Comparison of ENCODE assay signal across 1 cellular context in the genomic region with DNA sequence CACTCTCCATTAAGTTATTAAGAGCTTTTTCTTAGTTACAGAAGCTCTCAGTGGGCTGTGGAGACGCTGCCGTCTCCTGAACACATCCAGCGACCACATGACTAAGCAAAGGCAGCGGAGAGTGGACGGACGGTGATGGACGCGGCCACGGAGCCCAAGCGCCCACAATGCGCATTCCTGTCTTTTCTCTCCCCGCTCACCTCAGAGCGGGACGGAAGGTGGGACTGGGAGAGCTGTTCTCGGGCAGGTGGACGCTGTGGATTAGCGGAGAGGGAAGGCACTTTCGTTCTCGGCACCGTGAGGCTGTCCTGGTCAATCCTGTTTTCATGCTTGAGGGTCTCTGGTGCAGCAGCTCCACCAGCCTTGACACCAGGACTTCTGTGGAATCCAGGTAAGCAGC.
TF ChIP-seq lines count a peak whose summit lies in the region.

No MANE protein-coding gene starts in this region.

TF ChIP-seq in GM23338, 12 proteins besides CTCF, POLR2A, EP300 and RAD21 (continued from another document):
- TF ChIP-seq, protein P1, sequence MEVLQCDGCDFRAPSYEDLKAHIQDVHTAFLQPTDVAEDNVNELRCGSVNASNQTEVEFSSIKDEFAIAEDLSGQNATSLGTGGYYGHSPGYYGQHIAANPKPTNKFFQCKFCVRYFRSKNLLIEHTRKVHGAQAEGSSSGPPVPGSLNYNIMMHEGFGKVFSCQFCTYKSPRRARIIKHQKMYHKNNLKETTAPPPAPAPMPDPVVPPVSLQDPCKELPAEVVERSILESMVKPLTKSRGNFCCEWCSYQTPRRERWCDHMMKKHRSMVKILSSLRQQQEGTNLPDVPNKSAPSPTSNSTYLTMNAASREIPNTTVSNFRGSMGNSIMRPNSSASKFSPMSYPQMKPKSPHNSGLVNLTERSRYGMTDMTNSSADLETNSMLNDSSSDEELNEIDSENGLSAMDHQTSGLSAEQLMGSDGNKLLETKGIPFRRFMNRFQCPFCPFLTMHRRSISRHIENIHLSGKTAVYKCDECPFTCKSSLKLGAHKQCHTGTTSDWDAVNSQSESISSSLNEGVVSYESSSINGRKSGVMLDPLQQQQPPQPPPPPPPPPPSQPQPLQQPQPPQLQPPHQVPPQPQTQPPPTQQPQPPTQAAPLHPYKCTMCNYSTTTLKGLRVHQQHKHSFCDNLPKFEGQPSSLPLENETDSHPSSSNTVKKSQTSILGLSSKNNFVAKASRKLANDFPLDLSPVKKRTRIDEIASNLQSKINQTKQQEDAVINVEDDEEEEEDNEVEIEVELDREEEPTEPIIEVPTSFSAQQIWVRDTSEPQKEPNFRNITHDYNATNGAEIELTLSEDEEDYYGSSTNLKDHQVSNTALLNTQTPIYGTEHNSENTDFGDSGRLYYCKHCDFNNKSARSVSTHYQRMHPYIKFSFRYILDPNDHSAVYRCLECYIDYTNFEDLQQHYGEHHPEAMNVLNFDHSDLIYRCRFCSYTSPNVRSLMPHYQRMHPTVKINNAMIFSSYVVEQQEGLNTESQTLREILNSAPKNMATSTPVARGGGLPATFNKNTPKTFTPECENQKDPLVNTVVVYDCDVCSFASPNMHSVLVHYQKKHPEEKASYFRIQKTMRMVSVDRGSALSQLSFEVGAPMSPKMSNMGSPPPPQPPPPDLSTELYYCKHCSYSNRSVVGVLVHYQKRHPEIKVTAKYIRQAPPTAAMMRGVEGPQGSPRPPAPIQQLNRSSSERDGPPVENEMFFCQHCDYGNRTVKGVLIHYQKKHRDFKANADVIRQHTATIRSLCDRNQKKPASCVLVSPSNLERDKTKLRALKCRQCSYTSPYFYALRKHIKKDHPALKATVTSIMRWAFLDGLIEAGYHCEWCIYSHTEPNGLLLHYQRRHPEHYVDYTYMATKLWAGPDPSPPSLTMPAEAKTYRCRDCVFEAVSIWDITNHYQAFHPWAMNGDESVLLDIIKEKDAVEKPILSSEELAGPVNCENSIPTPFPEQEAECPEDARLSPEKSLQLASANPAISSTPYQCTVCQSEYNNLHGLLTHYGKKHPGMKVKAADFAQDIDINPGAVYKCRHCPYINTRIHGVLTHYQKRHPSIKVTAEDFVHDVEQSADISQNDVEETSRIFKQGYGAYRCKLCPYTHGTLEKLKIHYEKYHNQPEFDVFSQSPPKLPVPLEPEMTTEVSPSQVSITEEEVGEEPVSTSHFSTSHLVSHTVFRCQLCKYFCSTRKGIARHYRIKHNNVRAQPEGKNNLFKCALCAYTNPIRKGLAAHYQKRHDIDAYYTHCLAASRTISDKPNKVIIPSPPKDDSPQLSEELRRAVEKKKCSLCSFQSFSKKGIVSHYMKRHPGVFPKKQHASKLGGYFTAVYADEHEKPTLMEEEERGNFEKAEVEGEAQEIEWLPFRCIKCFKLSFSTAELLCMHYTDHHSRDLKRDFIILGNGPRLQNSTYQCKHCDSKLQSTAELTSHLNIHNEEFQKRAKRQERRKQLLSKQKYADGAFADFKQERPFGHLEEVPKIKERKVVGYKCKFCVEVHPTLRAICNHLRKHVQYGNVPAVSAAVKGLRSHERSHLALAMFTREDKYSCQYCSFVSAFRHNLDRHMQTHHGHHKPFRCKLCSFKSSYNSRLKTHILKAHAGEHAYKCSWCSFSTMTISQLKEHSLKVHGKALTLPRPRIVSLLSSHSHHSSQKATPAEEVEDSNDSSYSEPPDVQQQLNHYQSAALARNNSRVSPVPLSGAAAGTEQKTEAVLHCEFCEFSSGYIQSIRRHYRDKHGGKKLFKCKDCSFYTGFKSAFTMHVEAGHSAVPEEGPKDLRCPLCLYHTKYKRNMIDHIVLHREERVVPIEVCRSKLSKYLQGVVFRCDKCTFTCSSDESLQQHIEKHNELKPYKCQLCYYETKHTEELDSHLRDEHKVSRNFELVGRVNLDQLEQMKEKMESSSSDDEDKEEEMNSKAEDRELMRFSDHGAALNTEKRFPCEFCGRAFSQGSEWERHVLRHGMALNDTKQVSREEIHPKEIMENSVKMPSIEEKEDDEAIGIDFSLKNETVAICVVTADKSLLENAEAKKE (CRISPR knock-in tag; IDR thresholded peaks at IDR 0.05), result no peak
- TF ChIP-seq, protein P2, sequence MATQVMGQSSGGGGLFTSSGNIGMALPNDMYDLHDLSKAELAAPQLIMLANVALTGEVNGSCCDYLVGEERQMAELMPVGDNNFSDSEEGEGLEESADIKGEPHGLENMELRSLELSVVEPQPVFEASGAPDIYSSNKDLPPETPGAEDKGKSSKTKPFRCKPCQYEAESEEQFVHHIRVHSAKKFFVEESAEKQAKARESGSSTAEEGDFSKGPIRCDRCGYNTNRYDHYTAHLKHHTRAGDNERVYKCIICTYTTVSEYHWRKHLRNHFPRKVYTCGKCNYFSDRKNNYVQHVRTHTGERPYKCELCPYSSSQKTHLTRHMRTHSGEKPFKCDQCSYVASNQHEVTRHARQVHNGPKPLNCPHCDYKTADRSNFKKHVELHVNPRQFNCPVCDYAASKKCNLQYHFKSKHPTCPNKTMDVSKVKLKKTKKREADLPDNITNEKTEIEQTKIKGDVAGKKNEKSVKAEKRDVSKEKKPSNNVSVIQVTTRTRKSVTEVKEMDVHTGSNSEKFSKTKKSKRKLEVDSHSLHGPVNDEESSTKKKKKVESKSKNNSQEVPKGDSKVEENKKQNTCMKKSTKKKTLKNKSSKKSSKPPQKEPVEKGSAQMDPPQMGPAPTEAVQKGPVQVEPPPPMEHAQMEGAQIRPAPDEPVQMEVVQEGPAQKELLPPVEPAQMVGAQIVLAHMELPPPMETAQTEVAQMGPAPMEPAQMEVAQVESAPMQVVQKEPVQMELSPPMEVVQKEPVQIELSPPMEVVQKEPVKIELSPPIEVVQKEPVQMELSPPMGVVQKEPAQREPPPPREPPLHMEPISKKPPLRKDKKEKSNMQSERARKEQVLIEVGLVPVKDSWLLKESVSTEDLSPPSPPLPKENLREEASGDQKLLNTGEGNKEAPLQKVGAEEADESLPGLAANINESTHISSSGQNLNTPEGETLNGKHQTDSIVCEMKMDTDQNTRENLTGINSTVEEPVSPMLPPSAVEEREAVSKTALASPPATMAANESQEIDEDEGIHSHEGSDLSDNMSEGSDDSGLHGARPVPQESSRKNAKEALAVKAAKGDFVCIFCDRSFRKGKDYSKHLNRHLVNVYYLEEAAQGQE (IDR thresholded peaks at IDR 0.05; ENCODE audit: unreplicated experiment), result no peak
- TF ChIP-seq, protein P3, sequence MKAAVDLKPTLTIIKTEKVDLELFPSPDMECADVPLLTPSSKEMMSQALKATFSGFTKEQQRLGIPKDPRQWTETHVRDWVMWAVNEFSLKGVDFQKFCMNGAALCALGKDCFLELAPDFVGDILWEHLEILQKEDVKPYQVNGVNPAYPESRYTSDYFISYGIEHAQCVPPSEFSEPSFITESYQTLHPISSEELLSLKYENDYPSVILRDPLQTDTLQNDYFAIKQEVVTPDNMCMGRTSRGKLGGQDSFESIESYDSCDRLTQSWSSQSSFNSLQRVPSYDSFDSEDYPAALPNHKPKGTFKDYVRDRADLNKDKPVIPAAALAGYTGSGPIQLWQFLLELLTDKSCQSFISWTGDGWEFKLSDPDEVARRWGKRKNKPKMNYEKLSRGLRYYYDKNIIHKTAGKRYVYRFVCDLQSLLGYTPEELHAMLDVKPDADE (IDR thresholded peaks at IDR 0.05), result no peak
- TF ChIP-seq POLR2AphosphoS5 (IDR thresholded peaks at IDR 0.05; ENCODE audit: low read depth), result no peak
